In genomic region chr11:86916330-86916729, GRCh38 we compare ENCODE assay signal across 9 cellular contexts. TPM values are rescaled to one million over a fixed set of nuclear protein-coding genes. Genes with fewer than 3 reads are reported as not detected.
A peak's percentile ranks its signal among the peaks of the same experiment; 100 is the strongest.
DNase-seq lines count a peak whose midpoint lies in the region; ATAC-seq, FAIRE-seq and TF ChIP-seq lines count a peak whose summit lies in the region.
"Had no signal": no experiment of that assay in that cellular context is flagged by ENCODE, and none has a peak within 500 bp of the region (broad histone marks: within the 10 kb centered on the region; RNA-seq: fewer than 3 reads in every experiment).

No MANE protein-coding gene starts in this region.

- no peak overlapping the region for H3K4me3 Mint-ChIP-seq in astrocyte (ENCODE audit: unreplicated experiment)

- peaks cover 6% of the 10 kb centered on the region for H3K9me3 Mint-ChIP-seq in astrocyte (ENCODE audit: unreplicated experiment)

- TF ChIP-seq CTCF in astrocyte (IDR thresholded peaks at IDR 0.05; ENCODE audit: insufficient read depth, low read depth, low read length), result no peak

- H3K9ac ChIP-seq in astrocyte (ENCODE audit: low read length), result peak overlapping the region; percentile 72

- H3K4me3 ChIP-seq in astrocyte (ENCODE audit: insufficient read depth, low read depth, low read length), result peak overlapping the region; percentile 12

- H3K27me3 ChIP-seq in astrocyte (ENCODE audit: insufficient read depth, low read length), result no peaks in the 10 kb centered on the region

- no peaks in the 10 kb centered on the region for H3K36me3 ChIP-seq in astrocyte (ENCODE audit: insufficient read depth, low read length)

- H4K20me1 ChIP-seq in astrocyte (ENCODE audit: insufficient read depth, low read length), result no peaks in the 10 kb centered on the region

- no peaks in the 10 kb centered on the region for H3K9me3 ChIP-seq in astrocyte (ENCODE audit: insufficient read depth, low read depth, low read length)

- H3K27ac ChIP-seq in astrocyte (ENCODE audit: low read depth, low read length), result peak overlapping the region; percentile 91

- peaks cover 34% of the 10 kb centered on the region for H3K4me1 ChIP-seq in astrocyte (ENCODE audit: insufficient read depth, low read length)

- DNase-seq in HK-2 (ENCODE audit: unreplicated experiment) (peak; percentile 14), astrocyte (ENCODE audit: low read depth) (peak; percentile 89), hepatic stellate cell (ENCODE audit: low spot score) (peak; percentile 76), stromal cell of bone marrow (ENCODE audit: low read depth) (peak; percentile 59), SIG-M5 (lab: John Stamatoyannopoulos, UW) (no peak), GM19240 (ENCODE audit: insufficient read length, low spot score) (no peak), NCI-H1930 (lab: John Stamatoyannopoulos, UW) (no peak)

- peak overlapping the region; percentile 98 for H3K27ac Mint-ChIP-seq in astrocyte (ENCODE audit: unreplicated experiment)

- no peak for ATAC-seq in GM21423 (IDR thresholded peaks at IDR 0.05; ENCODE audit: unreplicated experiment)

- no peaks in the 10 kb centered on the region for H3K27me3 Mint-ChIP-seq in astrocyte (ENCODE audit: low read depth, unreplicated experiment)

- H3K4me2 ChIP-seq in astrocyte (ENCODE audit: low read length), result peak overlapping the region; percentile 73

- peak overlapping the region; percentile 19 for H2AFZ ChIP-seq in astrocyte (ENCODE audit: low read depth, low read length)

- H3K79me2 ChIP-seq in astrocyte (ENCODE audit: insufficient read depth, low read length), result no peaks in the 10 kb centered on the region

- peaks cover 6% of the 10 kb centered on the region for H3K36me3 Mint-ChIP-seq in astrocyte (ENCODE audit: low read depth, unreplicated experiment)

- peaks cover 29% of the 10 kb centered on the region for H3K4me1 Mint-ChIP-seq in astrocyte (ENCODE audit: low read depth, unreplicated experiment)

- peak; percentile 99 for FAIRE-seq in astrocyte (lab: Jason Lieb, UNC)
- FAIRE-seq: GM18507 had no signal

RNA-seq across cellular contexts. Expression of gene FZD4, which starts 38.9 kb away (rescaled TPM):
- 4.4 and 4.7 TPM in 2 replicates for total RNA-seq in astrocyte

Comparison
In these comparisons a context has a peak if more than half of its experiments do, and no peak if none do; other contexts are left out.
1. DNase-seq: peak in HK-2 (single experiment), astrocyte (single experiment), hepatic stellate cell (single experiment) and stromal cell of bone marrow (single experiment); none in SIG-M5 (single experiment), GM19240 (single experiment) and NCI-H1930 (0 of 2).